9 cellular contexts compared by ENCODE assay signal in the genomic region with DNA sequence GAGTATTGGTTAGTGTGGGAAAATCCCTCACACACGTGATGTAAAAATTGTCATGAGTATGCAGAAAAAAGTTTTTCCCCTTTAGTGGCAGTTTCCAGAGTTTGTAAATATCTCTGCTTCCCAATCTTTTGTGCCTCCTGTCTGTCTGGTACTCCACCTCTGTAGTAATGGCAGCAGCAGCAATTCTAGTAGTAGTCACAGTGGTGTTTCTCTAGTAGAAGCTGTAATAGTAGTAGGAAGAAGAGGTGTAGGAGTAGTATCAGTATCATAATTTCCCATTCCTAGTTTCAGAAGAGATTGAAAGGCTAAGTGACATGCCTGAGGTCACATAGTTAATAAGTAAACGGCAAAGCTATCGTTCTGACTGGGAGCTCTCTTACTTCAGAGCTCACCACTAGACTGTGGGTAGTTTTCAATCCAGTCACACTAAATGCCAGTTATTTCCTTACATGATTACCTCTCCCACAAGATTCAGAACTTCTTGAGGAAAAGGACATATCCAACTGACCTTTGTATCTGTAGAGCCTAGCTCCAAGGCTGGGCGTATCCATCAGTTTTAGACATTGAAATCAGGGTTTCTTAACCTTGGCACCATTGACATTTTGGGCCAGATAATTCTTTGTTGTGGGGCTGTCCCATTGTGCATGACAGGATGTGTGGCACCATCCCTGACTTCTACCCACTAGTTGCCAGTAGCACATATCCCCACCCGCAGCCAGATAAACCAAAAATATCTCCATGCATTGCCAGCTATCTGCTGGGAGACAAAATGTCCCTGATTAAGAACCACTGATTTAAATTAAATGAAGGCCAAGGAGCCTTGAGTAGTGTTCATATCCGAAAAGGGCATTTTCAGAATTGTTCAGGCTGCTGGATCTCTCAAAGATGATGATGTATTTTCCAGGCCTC.
DNase-seq lines count a peak whose midpoint lies in the region; ATAC-seq, FAIRE-seq and TF ChIP-seq lines count a peak whose summit lies in the region.
"Had no signal": no experiment of that assay in that cellular context is flagged by ENCODE, and none has a peak within 500 bp of the region (broad histone marks: within the 10 kb centered on the region; RNA-seq: fewer than 3 reads in every experiment).

No MANE protein-coding gene starts in this region.

- POLR2A ChIA-PET in K562 (lab: Yijun Ruan, JAX): interaction anchor here (1.0 kb wide), 1 partner anchor 12 kb away, joined by 3 read pairs; no protein-coding TSS in a partner anchor

- no peak for TF ChIP-seq CTCF in K562 (IDR thresholded peaks at IDR 0.05 in 2 of 3, conservative IDR thresholded peaks at IDR 0.05 in 1 of 3; ENCODE audit: insufficient read depth in 2 of 3, low read depth in 1 of 3, low read length in 3 of 3)

- H3K4me1 ChIP-seq in K562 (replicated peaks in 1 of 2; ENCODE audit: control insufficient read depth in 2 of 2, insufficient read depth in 2 of 2, low read length in 2 of 2): no peaks in the 10 kb centered on the region
- H3K4me1 ChIP-seq: BLaER1 had no signal

- no peak overlapping the region for H3K4me2 ChIP-seq in K562 (ENCODE audit: insufficient read depth, low read length)
- H3K4me2 ChIP-seq: BLaER1 had no signal

- no TSS peak for BruUV-seq in K562 (replicated peaks; lab: Mats Ljungman, UMichigan)

- FAIRE-seq in K562 (lab: Jason Lieb, UNC): no peak

- WGBS in K562 (ENCODE audit: insufficient coverage, low coverage, missing lambda C conversion rate): 18% methylated on average over 6 of the region's 6 CpGs

- no peaks in the 10 kb centered on the region for H3K79me2 ChIP-seq in K562 (ENCODE audit: control insufficient read depth, insufficient read depth, low read length)

- no peak overlapping the region for H3K9ac ChIP-seq in K562 (ENCODE audit: insufficient read depth in 1 of 2, low read depth in 2 of 2, low read length in 2 of 2)
- H3K9ac ChIP-seq: BLaER1 had no signal

- peak; percentile 6 for DNase-seq in stimulated activated CD4-positive, alpha-beta T cell treated with anti-CD3 and anti-CD28 coated beads, Interleukin-4, amount 100 ng/mL, for 24 hours
- DNase-seq in stimulated activated CD4-positive, alpha-beta T cell treated with anti-CD3 and anti-CD28 coated beads, Interleukin-12 subunit alpha, Interleukin-12 subunit beta, amount 100 ng/mL, for 4 hours: no peak
- DNase-seq in K562 (ENCODE audit: extremely low read depth in 1 of 4, low spot score in 3 of 4): no peak
- no peak for DNase-seq in T-helper 9 cell
- no peak for DNase-seq in NCI-H774 (lab: John Stamatoyannopoulos, UW)
- DNase-seq in ureter (ENCODE audit: low spot score): no peak
- no peak for DNase-seq in effector memory CD8-positive, alpha-beta T cell

- H3K36me3 Mint-ChIP-seq in effector memory CD8-positive, alpha-beta T cell (ENCODE audit: insufficient read depth): no peaks in the 10 kb centered on the region

- H3K9me3 ChIP-seq in K562 (replicated peaks; ENCODE audit: control insufficient read depth, insufficient read depth, low read depth, low read length): no peaks in the 10 kb centered on the region
- H3K9me3 ChIP-seq: BLaER1 had no signal

- intact Hi-C loops in K562 (cut with micrococcal nuclease): no loop called here

- peaks cover 0 to 2% of the 10 kb centered on the region in 2 donors for H3K4me1 Mint-ChIP-seq in effector memory CD8-positive, alpha-beta T cell (ENCODE audit: low read depth in 2 of 2)

- H3K36me3 ChIP-seq in K562 (ENCODE audit: control insufficient read depth, insufficient read depth, low read length): no peaks in the 10 kb centered on the region
- H3K36me3 ChIP-seq: BLaER1 had no signal

- no peaks in the 10 kb centered on the region for H3K9me3 Mint-ChIP-seq in effector memory CD8-positive, alpha-beta T cell

- no peak overlapping the region for H3K27ac Mint-ChIP-seq in effector memory CD8-positive, alpha-beta T cell

- no peak overlapping the region for H2AFZ ChIP-seq in K562 (ENCODE audit: low read depth, low read length)

- no peaks in the 10 kb centered on the region for H3K9me1 ChIP-seq in K562 (ENCODE audit: control insufficient read depth, insufficient read depth, low read length)

- no peaks in the 10 kb centered on the region for H3K27me3 Mint-ChIP-seq in effector memory CD8-positive, alpha-beta T cell

- TF ChIP-seq POLR2A in K562 (conservative IDR thresholded peaks at IDR 0.05): no peak

- no peak overlapping the region for H3K4me3 ChIP-seq in K562
- H3K4me3 ChIP-seq: BLaER1 had no signal

- no peaks in the 10 kb centered on the region for H3K27me3 ChIP-seq in K562 (ENCODE audit: control insufficient read depth in 2 of 2, insufficient read depth in 2 of 2, low read length in 2 of 2)
- H3K27me3 ChIP-seq: BLaER1 had no signal

- TF ChIP-seq RAD21 in K562 (CRISPR knock-in tag; conservative IDR thresholded peaks at IDR 0.05 in 1 of 2, IDR thresholded peaks at IDR 0.05 in 1 of 2): no peak

- ATAC-seq in HG03064 (IDR thresholded peaks at IDR 0.05; ENCODE audit: low read depth, unreplicated experiment) (peak; percentile 95), K562 (no peak)
- ATAC-seq in effector memory CD8-positive, alpha-beta T cell (replicated peaks): no peak

- H3K27ac ChIP-seq in K562 (ENCODE audit: extremely low read depth, low read depth, low read length): no peak overlapping the region
- H3K27ac ChIP-seq: BLaER1 had no signal

- in situ Hi-C loops in K562 (cut with MboI): no loop called here

- H4K20me1 ChIP-seq in K562 (replicated peaks; ENCODE audit: control insufficient read depth, insufficient read depth, low read length): no peaks in the 10 kb centered on the region
- H4K20me1 ChIP-seq: BLaER1 had no signal

- TF ChIP-seq EP300 in K562 (IDR thresholded peaks at IDR 0.05; ENCODE audit: low read length): no peak

- no peak overlapping the region for H3K4me3 Mint-ChIP-seq in effector memory CD8-positive, alpha-beta T cell

- CTCF ChIA-PET in K562 (lab: Yijun Ruan, JAX; ENCODE audit: low intra/inter-chr PET ratio): no interaction called here

TF ChIP-seq in K562, 482 proteins besides CTCF, POLR2A, EP300 and RAD21:
- TF ChIP-seq ZNF316 (IDR thresholded peaks at IDR 0.05) (peak; percentile 41), ZNF778 (CRISPR knock-in tag; IDR thresholded peaks at IDR 0.05) (no peak), PHTF2 (CRISPR knock-in tag; IDR thresholded peaks at IDR 0.05) (no peak)
